Comparison of ENCODE assay signal across 36 cellular contexts in genomic region chr5:60325870-60326269, GRCh38.
"Had no signal": no experiment of that assay in that cellular context is flagged by ENCODE, and none has a peak within 500 bp of the region (broad histone marks: within the 10 kb centered on the region; RNA-seq: fewer than 3 reads in every experiment).

No MANE protein-coding gene starts in this region.

- DNase-seq: Karpas-422, Kasumi-1, KBM-7, KG1, MG63, MM.1S, MV-4-11, NCI-H1048, NCI-H1092, NCI-H1092 treated with DMSO at 0.1 percent for 48 hours, NCI-H1105, NCI-H1105 treated with DMSO at 0.1 percent for 48 hours, NCI-H1417, NCI-H1417 treated with DMSO at 0.1 percent for 48 hours, NCI-H1436, NCI-H1436 treated with DMSO at 0.1 percent for 48 hours, NCI-H146, NCI-H1694, NCI-H1694 treated with DMSO at 0.1 percent for 48 hours, NCI-H187, NCI-H187 treated with DMSO at 0.1 percent for 48 hours, NCI-H1930, NCI-H2029, NCI-H2029 treated with DMSO at 0.1 percent for 48 hours, NCI-H2081, NCI-H2081 treated with DMSO at 0.1 percent for 48 hours, NCI-H2107, NCI-H2171, NCI-H2171 treated with DMSO at 0.1 percent for 48 hours, NCI-H2227 treated with DMSO at 0.1 percent for 48 hours, NCI-H226, NCI-H345, NCI-H446, NCI-H446 treated with DMSO at 0.1 percent for 48 hours, NCI-H510A had no signal

- H3K36me3 ChIP-seq: MG63 had no signal

- H3K27me3 ChIP-seq: MG63 had no signal

- H3K9me3 ChIP-seq: MG63 had no signal

- H3K4me2 ChIP-seq: KMS-11 had no signal

- H3K27ac ChIP-seq: KMS-11 had no signal

- H3K4me3 ChIP-seq: MG63 had no signal

- H3K9ac ChIP-seq: KMS-11 had no signal
